8 cellular contexts compared by ENCODE assay signal in the genomic region with DNA sequence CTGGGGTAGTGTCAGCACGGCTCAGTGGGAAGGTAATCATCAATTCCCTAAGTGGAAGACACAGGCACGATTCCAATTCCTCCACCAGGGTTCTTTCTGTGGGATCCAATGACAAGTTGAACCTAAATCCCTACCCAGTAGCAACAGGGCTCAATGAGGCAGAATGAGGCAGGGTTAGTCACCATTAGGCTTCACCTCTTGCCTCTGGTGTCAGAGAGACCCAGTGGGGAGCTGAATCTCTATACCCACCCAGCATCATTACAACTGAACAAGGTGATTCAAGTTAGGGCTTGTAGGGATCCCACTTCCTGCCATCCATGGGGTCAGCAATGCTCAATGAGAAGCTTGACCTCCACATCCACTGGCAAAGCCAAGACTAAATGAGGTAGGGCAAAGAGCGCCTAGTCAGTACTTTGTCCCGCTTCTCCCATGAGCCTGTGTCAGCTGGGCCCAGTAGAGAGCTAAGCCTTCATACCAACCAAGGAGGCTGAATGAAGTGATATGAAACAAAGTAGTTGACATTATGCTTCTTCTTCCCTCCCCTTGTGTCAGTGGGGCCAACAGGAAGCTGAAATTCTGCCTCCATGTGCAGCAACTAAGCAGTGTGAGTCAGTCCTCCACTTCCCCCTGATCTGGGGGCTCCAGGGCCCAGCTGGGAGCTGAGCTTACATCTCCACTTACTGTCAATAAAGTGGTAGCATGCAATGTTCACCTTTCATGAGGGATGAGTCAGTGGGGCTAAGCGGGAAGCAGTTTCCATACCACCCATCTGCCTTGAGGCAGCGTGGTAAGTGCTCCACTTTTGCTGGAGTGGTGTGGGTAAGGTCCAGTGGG. TPM values are rescaled to one million over a fixed set of nuclear protein-coding genes. Genes with fewer than 3 reads are reported as not detected.
DNase-seq lines count a peak whose midpoint lies in the region; ATAC-seq, FAIRE-seq and TF ChIP-seq lines count a peak whose summit lies in the region.

No MANE protein-coding gene starts in this region.

- H3K4me3 ChIP-seq in NT2/D1 (ENCODE audit: insufficient read length, low read depth) (peak overlapping the region; percentile 21), brain microvascular endothelial cell (ENCODE audit: low read depth, low read length) (no peak overlapping the region)

- H3K9me3 ChIP-seq in NT2/D1 (ENCODE audit: insufficient read depth, low read length): no peaks in the 10 kb centered on the region

- no peak for TF ChIP-seq POLR2A in GM12891 (IDR thresholded peaks at IDR 0.05; ENCODE audit: low read depth, low read length)

- no peak for TF ChIP-seq CTCF in brain microvascular endothelial cell (IDR thresholded peaks at IDR 0.05; ENCODE audit: low read depth, low read length, missing control alignments)
- TF ChIP-seq CTCF in neural crest cell (conservative IDR thresholded peaks at IDR 0.05): no peak
- TF ChIP-seq CTCF in GM13977 (IDR thresholded peaks at IDR 0.05; ENCODE audit: extremely low read depth, insufficient read depth, missing control alignments): no peak

- in situ Hi-C loops in brain microvascular endothelial cell (cut with HindIII; ENCODE audit: low pct_ligation_motif_present, low sequenced_read_pairs): no loop called here
- in situ Hi-C loops in GM13977 (cut with MboI; ENCODE audit: low pct_unique_long_range_greater_than_20kb, low sequenced_read_pairs, unreplicated experiment): no loop called here

- H3K27me3 ChIP-seq in NT2/D1 (ENCODE audit: insufficient read depth, insufficient read length) (no peaks in the 10 kb centered on the region), brain microvascular endothelial cell (replicated peaks) (no peaks in the 10 kb centered on the region)

- H3K36me3 ChIP-seq in NT2/D1 (ENCODE audit: insufficient read depth, insufficient read length, low read length): no peaks in the 10 kb centered on the region
- H3K36me3 ChIP-seq in brain microvascular endothelial cell (replicated peaks): no peaks in the 10 kb centered on the region

- no peaks in the 10 kb centered on the region for H3K27me3 Mint-ChIP-seq in neural crest cell (ENCODE audit: low read depth)

- no peaks in the 10 kb centered on the region for H3K4me1 ChIP-seq in NT2/D1 (ENCODE audit: insufficient read depth, insufficient read length)

- peak overlapping the region; percentile 26 for H3K9ac ChIP-seq in NT2/D1 (ENCODE audit: insufficient read length, low read depth)

- peak overlapping the region; percentile 27 for H3K27ac Mint-ChIP-seq in neural crest cell (ENCODE audit: unreplicated experiment)

- no peaks in the 10 kb centered on the region for H3K4me1 Mint-ChIP-seq in neural crest cell

- no peak overlapping the region for H3K27ac ChIP-seq in brain microvascular endothelial cell

- no peak for DNase-seq in GM12891 (ENCODE audit: insufficient read length, low spot score)
- no peak for DNase-seq in NT2/D1 (ENCODE audit: low read depth, low spot score)
- peak; percentile 6 for DNase-seq in brain microvascular endothelial cell
- no peak for DNase-seq in neural crest cell (ENCODE audit: low read depth, low spot score)
- DNase-seq in nucleus accumbens (lab: John Stamatoyannopoulos, UW): no peak
- no peak for DNase-seq in GM13977 (ENCODE audit: low spot score)
- DNase-seq in NCI-H510A (lab: John Stamatoyannopoulos, UW): no peak

- H3K4me3 Mint-ChIP-seq in neural crest cell: peak overlapping the region; percentile 84

- FAIRE-seq in GM12891 (lab: Jason Lieb, UNC): peak; percentile 67

- H3K36me3 Mint-ChIP-seq in neural crest cell (ENCODE audit: low read depth): peaks cover 5% of the 10 kb centered on the region

- H3K9me3 Mint-ChIP-seq in neural crest cell: peaks cover 4% of the 10 kb centered on the region

- no peak for ATAC-seq in HG03095 (IDR thresholded peaks at IDR 0.05; ENCODE audit: unreplicated experiment)

TF ChIP-seq in GM12891, 5 proteins besides CTCF, POLR2A, EP300 and RAD21:
- TF ChIP-seq POLR2AphosphoS5 (IDR thresholded peaks at IDR 0.05; ENCODE audit: low read depth, low read length) (no peak), TAF1 (IDR thresholded peaks at IDR 0.05; ENCODE audit: low read depth, low read length) (no peak), SPI1 (IDR thresholded peaks at IDR 0.05; ENCODE audit: low read depth, low read length) (no peak), PAX5 (IDR thresholded peaks at IDR 0.05; ENCODE audit: insufficient read depth, low read length, severe bottlenecking) (no peak), POU2F2 (IDR thresholded peaks at IDR 0.05; ENCODE audit: low read depth, low read length) (no peak)

RNA-seq across cellular contexts. Expression of a gene that starts 36.4 kb away (rescaled TPM):
- 5.3 TPM for polyA plus RNA-seq in GM12891 (2012; ENCODE audit: low read depth, missing spikeins)
- 15.8 and 22.4 TPM in 2 replicates for total RNA-seq in neural crest cell

RNA-seq across cellular contexts. Expression of a gene that starts 51.2 kb away (rescaled TPM):
- polyA plus RNA-seq in GM12891 (2012; ENCODE audit: low read depth, missing spikeins): 0.64 TPM
- 6.1 and 6.8 TPM in 2 replicates for total RNA-seq in neural crest cell

RNA-seq across cellular contexts. Expression of a gene that starts 51.4 kb away (rescaled TPM):
- polyA plus RNA-seq in GM12891 (2012; ENCODE audit: low read depth, missing spikeins): not detected
- not detected in 2 replicates for total RNA-seq in neural crest cell
